ENCODE assay signal across 2 cellular contexts in the genomic region with DNA sequence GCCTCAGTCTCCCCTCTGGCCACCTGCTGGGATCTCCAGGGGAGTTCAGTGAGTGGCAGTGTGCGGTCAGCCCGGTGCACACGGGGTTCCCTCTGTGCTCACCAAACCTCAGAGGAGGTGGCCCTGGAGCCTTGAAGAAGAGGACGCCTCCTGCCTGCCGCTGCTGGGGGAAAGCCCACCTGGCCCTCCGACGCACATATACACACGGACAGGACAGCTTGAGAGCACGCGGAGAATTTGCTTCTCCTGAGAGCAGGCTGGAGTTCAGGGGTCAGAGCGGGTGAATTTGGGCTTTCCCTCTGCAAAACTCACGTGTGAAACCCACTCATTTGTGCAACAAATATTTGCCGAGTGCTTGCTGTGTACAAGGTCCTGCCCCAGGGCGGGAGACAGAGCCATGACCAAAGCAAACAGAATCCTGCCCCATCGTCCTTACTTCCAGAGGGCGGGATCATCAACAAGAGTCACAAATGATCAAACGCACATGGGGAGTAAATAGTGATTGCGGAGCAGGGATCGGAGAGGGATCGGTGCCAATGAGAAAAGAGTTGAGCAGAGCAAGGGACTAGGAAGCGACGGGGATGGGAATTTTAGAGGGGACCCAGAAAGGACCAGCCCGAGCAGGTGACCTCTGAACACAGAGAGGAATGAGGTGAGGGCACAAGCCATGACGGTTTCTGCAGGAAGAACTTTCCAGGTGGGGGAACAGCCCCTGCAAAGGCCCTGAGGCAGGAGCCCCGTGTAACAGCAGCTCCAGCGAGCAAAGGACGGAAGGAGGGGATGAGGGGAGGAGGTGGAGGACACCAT.
TF ChIP-seq lines count a peak whose summit lies in the region.

No MANE protein-coding gene starts in this region.

TF ChIP-seq in SK-N-SH, 30 proteins besides CTCF, POLR2A, EP300 and RAD21:
- TF ChIP-seq, protein P1, sequence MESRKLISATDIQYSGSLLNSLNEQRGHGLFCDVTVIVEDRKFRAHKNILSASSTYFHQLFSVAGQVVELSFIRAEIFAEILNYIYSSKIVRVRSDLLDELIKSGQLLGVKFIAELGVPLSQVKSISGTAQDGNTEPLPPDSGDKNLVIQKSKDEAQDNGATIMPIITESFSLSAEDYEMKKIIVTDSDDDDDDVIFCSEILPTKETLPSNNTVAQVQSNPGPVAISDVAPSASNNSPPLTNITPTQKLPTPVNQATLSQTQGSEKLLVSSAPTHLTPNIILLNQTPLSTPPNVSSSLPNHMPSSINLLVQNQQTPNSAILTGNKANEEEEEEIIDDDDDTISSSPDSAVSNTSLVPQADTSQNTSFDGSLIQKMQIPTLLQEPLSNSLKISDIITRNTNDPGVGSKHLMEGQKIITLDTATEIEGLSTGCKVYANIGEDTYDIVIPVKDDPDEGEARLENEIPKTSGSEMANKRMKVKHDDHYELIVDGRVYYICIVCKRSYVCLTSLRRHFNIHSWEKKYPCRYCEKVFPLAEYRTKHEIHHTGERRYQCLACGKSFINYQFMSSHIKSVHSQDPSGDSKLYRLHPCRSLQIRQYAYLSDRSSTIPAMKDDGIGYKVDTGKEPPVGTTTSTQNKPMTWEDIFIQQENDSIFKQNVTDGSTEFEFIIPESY (IDR thresholded peaks at IDR 0.05; ENCODE audit: borderline replicate concordance, low read depth) = no peak
- TF ChIP-seq TEAD4 (IDR thresholded peaks at IDR 0.05; ENCODE audit: borderline replicate concordance, insufficient read depth) = no peak
- TF ChIP-seq SMC3 (IDR thresholded peaks at IDR 0.05; ENCODE audit: low read depth, low read length) = no peak
- TF ChIP-seq FOSL2 (IDR thresholded peaks at IDR 0.05; ENCODE audit: borderline replicate concordance, low read depth) = no peak
- TF ChIP-seq, protein P2, sequence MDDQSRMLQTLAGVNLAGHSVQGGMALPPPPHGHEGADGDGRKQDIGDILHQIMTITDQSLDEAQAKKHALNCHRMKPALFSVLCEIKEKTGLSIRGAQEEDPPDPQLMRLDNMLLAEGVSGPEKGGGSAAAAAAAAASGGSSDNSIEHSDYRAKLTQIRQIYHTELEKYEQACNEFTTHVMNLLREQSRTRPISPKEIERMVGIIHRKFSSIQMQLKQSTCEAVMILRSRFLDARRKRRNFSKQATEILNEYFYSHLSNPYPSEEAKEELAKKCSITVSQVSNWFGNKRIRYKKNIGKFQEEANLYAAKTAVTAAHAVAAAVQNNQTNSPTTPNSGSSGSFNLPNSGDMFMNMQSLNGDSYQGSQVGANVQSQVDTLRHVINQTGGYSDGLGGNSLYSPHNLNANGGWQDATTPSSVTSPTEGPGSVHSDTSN (IDR thresholded peaks at IDR 0.05) = no peak
- TF ChIP-seq TCF12 (IDR thresholded peaks at IDR 0.05) = no peak
- TF ChIP-seq, protein P3, sequence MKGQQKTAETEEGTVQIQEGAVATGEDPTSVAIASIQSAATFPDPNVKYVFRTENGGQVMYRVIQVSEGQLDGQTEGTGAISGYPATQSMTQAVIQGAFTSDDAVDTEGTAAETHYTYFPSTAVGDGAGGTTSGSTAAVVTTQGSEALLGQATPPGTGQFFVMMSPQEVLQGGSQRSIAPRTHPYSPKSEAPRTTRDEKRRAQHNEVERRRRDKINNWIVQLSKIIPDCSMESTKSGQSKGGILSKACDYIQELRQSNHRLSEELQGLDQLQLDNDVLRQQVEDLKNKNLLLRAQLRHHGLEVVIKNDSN (IDR thresholded peaks at IDR 0.05; ENCODE audit: borderline replicate concordance, low read depth) = no peak
- TF ChIP-seq GATA2 (CRISPR knock-in tag; IDR thresholded peaks at IDR 0.05) = no peak
- TF ChIP-seq RCOR1 (IDR thresholded peaks at IDR 0.05; ENCODE audit: low read length) = no peak
- TF ChIP-seq, protein P4, sequence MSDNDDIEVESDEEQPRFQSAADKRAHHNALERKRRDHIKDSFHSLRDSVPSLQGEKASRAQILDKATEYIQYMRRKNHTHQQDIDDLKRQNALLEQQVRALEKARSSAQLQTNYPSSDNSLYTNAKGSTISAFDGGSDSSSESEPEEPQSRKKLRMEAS (IDR thresholded peaks at IDR 0.05; ENCODE audit: low read depth) = no peak
- TF ChIP-seq, protein P5, sequence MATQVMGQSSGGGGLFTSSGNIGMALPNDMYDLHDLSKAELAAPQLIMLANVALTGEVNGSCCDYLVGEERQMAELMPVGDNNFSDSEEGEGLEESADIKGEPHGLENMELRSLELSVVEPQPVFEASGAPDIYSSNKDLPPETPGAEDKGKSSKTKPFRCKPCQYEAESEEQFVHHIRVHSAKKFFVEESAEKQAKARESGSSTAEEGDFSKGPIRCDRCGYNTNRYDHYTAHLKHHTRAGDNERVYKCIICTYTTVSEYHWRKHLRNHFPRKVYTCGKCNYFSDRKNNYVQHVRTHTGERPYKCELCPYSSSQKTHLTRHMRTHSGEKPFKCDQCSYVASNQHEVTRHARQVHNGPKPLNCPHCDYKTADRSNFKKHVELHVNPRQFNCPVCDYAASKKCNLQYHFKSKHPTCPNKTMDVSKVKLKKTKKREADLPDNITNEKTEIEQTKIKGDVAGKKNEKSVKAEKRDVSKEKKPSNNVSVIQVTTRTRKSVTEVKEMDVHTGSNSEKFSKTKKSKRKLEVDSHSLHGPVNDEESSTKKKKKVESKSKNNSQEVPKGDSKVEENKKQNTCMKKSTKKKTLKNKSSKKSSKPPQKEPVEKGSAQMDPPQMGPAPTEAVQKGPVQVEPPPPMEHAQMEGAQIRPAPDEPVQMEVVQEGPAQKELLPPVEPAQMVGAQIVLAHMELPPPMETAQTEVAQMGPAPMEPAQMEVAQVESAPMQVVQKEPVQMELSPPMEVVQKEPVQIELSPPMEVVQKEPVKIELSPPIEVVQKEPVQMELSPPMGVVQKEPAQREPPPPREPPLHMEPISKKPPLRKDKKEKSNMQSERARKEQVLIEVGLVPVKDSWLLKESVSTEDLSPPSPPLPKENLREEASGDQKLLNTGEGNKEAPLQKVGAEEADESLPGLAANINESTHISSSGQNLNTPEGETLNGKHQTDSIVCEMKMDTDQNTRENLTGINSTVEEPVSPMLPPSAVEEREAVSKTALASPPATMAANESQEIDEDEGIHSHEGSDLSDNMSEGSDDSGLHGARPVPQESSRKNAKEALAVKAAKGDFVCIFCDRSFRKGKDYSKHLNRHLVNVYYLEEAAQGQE (IDR thresholded peaks at IDR 0.05; ENCODE audit: low read depth, low read length) = no peak
- TF ChIP-seq POLR2AphosphoS5 (IDR thresholded peaks at IDR 0.05; ENCODE audit: low read depth, low read length) = no peak
- no peak for TF ChIP-seq GABPA (IDR thresholded peaks at IDR 0.05; ENCODE audit: low read depth)
- TF ChIP-seq, protein P6, sequence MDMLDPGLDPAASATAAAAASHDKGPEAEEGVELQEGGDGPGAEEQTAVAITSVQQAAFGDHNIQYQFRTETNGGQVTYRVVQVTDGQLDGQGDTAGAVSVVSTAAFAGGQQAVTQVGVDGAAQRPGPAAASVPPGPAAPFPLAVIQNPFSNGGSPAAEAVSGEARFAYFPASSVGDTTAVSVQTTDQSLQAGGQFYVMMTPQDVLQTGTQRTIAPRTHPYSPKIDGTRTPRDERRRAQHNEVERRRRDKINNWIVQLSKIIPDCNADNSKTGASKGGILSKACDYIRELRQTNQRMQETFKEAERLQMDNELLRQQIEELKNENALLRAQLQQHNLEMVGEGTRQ (IDR thresholded peaks at IDR 0.05; ENCODE audit: borderline replicate concordance, low read depth, low read length) = no peak
- TF ChIP-seq TAF1 (IDR thresholded peaks at IDR 0.05; ENCODE audit: borderline replicate concordance, low read depth, low read length) = no peak
- no peak for TF ChIP-seq MXI1 (IDR thresholded peaks at IDR 0.05; ENCODE audit: low read depth, low read length)
- no peak for TF ChIP-seq ELF1 (IDR thresholded peaks at IDR 0.05)
- no peak for TF ChIP-seq SIN3A (IDR thresholded peaks at IDR 0.05; ENCODE audit: borderline replicate concordance, low read depth, low read length)
- TF ChIP-seq NFIC (IDR thresholded peaks at IDR 0.05; ENCODE audit: borderline replicate concordance) = no peak

TF ChIP-seq in SK-N-SH treated with all-trans-retinoic acid at 6 μM for 48 hours, 23 proteins besides CTCF, POLR2A, EP300 and RAD21:
- TF ChIP-seq ZNF565 (CRISPR knock-in tag; conservative IDR thresholded peaks at IDR 0.05; ENCODE audit: low read depth) (no peak), ZNF8 (CRISPR knock-in tag; IDR thresholded peaks at IDR 0.05) (no peak), ARNTL (CRISPR knock-in tag; IDR thresholded peaks at IDR 0.05; ENCODE audit: borderline replicate concordance, low read depth) (no peak), ZFP3 (CRISPR knock-in tag; IDR thresholded peaks at IDR 0.05) (no peak), ZC3H10 (CRISPR knock-in tag; IDR thresholded peaks at IDR 0.05) (no peak), ZFP30 (CRISPR knock-in tag; IDR thresholded peaks at IDR 0.05) (no peak), SNAI2 (CRISPR knock-in tag; IDR thresholded peaks at IDR 0.05) (no peak), BACH2 (CRISPR knock-in tag; IDR thresholded peaks at IDR 0.05; ENCODE audit: borderline replicate concordance) (no peak), CSDC2 (CRISPR knock-in tag; IDR thresholded peaks at IDR 0.05) (no peak), PPARA (CRISPR knock-in tag; IDR thresholded peaks at IDR 0.05; ENCODE audit: borderline replicate concordance) (no peak), OSR1 (CRISPR knock-in tag; IDR thresholded peaks at IDR 0.05) (no peak), ZNF70 (CRISPR knock-in tag; IDR thresholded peaks at IDR 0.05) (no peak), TOX (CRISPR knock-in tag; IDR thresholded peaks at IDR 0.05; ENCODE audit: borderline replicate concordance) (no peak)
- TF ChIP-seq, protein P7, sequence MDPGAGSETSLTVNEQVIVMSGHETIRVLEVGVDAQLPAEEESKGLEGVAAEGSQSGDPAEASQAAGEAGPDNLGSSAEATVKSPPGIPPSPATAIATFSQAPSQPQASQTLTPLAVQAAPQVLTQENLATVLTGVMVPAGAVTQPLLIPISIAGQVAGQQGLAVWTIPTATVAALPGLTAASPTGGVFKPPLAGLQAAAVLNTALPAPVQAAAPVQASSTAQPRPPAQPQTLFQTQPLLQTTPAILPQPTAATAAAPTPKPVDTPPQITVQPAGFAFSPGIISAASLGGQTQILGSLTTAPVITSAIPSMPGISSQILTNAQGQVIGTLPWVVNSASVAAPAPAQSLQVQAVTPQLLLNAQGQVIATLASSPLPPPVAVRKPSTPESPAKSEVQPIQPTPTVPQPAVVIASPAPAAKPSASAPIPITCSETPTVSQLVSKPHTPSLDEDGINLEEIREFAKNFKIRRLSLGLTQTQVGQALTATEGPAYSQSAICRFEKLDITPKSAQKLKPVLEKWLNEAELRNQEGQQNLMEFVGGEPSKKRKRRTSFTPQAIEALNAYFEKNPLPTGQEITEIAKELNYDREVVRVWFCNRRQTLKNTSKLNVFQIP (CRISPR knock-in tag; IDR thresholded peaks at IDR 0.05; ENCODE audit: borderline replicate concordance, low read depth) = no peak
- TF ChIP-seq, protein P8, sequence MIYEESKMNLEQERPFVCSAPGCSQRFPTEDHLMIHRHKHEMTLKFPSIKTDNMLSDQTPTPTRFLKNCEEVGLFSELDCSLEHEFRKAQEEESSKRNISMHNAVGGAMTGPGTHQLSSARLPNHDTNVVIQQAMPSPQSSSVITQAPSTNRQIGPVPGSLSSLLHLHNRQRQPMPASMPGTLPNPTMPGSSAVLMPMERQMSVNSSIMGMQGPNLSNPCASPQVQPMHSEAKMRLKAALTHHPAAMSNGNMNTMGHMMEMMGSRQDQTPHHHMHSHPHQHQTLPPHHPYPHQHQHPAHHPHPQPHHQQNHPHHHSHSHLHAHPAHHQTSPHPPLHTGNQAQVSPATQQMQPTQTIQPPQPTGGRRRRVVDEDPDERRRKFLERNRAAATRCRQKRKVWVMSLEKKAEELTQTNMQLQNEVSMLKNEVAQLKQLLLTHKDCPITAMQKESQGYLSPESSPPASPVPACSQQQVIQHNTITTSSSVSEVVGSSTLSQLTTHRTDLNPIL (CRISPR knock-in tag; IDR thresholded peaks at IDR 0.05; ENCODE audit: low read depth) = no peak
- TF ChIP-seq, protein P9, sequence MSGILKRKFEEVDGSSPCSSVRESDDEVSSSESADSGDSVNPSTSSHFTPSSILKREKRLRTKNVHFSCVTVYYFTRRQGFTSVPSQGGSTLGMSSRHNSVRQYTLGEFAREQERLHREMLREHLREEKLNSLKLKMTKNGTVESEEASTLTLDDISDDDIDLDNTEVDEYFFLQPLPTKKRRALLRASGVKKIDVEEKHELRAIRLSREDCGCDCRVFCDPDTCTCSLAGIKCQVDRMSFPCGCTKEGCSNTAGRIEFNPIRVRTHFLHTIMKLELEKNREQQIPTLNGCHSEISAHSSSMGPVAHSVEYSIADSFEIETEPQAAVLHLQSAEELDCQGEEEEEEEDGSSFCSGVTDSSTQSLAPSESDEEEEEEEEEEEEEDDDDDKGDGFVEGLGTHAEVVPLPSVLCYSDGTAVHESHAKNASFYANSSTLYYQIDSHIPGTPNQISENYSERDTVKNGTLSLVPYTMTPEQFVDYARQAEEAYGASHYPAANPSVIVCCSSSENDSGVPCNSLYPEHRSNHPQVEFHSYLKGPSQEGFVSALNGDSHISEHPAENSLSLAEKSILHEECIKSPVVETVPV (CRISPR knock-in tag; IDR thresholded peaks at IDR 0.05) = no peak
- TF ChIP-seq, protein P10, sequence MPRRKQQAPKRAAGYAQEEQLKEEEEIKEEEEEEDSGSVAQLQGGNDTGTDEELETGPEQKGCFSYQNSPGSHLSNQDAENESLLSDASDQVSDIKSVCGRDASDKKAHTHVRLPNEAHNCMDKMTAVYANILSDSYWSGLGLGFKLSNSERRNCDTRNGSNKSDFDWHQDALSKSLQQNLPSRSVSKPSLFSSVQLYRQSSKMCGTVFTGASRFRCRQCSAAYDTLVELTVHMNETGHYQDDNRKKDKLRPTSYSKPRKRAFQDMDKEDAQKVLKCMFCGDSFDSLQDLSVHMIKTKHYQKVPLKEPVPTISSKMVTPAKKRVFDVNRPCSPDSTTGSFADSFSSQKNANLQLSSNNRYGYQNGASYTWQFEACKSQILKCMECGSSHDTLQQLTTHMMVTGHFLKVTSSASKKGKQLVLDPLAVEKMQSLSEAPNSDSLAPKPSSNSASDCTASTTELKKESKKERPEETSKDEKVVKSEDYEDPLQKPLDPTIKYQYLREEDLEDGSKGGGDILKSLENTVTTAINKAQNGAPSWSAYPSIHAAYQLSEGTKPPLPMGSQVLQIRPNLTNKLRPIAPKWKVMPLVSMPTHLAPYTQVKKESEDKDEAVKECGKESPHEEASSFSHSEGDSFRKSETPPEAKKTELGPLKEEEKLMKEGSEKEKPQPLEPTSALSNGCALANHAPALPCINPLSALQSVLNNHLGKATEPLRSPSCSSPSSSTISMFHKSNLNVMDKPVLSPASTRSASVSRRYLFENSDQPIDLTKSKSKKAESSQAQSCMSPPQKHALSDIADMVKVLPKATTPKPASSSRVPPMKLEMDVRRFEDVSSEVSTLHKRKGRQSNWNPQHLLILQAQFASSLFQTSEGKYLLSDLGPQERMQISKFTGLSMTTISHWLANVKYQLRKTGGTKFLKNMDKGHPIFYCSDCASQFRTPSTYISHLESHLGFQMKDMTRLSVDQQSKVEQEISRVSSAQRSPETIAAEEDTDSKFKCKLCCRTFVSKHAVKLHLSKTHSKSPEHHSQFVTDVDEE (CRISPR knock-in tag; IDR thresholded peaks at IDR 0.05) = no peak
TF ChIP-seq in SK-N-SH treated with all-trans-retinoic acid at 6 μM for 48 hours: peak in this region for 0.
